In the genomic region with DNA sequence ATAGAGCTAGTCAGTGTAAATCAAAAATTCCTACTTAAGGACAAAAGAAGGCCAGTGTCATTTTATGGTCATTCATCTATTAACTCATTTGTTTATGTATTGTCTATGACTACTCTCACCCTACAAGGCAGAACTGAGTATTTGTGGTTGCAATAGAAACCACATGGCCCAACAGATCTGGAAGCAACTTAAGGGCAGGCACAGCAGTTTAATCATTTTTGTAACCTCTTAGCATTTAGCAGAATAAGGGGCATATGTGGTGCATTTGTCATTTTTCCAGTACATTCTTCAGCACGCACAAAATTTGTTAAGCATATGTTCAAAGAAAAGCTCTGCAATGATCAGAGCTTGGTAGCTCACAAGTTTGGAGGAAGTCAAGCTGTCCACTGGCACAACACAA, we compare ENCODE assay signal across 8 cellular contexts. TPM values are rescaled to one million over a fixed set of nuclear protein-coding genes. Genes with fewer than 3 reads are reported as not detected.
A peak's percentile ranks its signal among the peaks of the same experiment; 100 is the strongest.
DNase-seq lines count a peak whose midpoint lies in the region; ATAC-seq and FAIRE-seq lines count a peak whose summit lies in the region.

No MANE protein-coding gene starts in this region.

- H3K4me3 Mint-ChIP-seq in memory B cell = peak overlapping the region; percentile 96

- intact Hi-C loops in left colon (cut with DNase I, micrococcal nuclease) = no loop called here

- H3K9ac ChIP-seq in HUES6 (ENCODE audit: low read length) = peak overlapping the region; percentile 28

- peaks cover 12% of the 10 kb centered on the region for H3K4me1 ChIP-seq in HUES6 (ENCODE audit: control insufficient read depth, insufficient read depth, low read length)

- no peaks in the 10 kb centered on the region for H3K9me3 ChIP-seq in HUES6 (ENCODE audit: control insufficient read depth, insufficient read depth, low read depth, low read length)

- no peak overlapping the region for H3K27ac ChIP-seq in HUES6 (ENCODE audit: low read depth, low read length)

- H3K4me3 ChIP-seq in GM08714 (ENCODE audit: low read length) (peak overlapping the region; percentile 96), HUES6 (ENCODE audit: low read depth, low read length) (peak overlapping the region; percentile 76)

- peaks cover 3% of the 10 kb centered on the region for H3K36me3 Mint-ChIP-seq in memory B cell

- no peaks in the 10 kb centered on the region for H3K27me3 Mint-ChIP-seq in memory B cell

- peak overlapping the region; percentile 90 for H3K27ac Mint-ChIP-seq in memory B cell

- DNase-seq in amniotic epithelial cell (ENCODE audit: low read depth) = peak; percentile 72
- DNase-seq in memory B cell (ENCODE audit: low spot score in 2 of 2) = no peak
- no peak for DNase-seq in left colon
- DNase-seq in frontal cortex (ENCODE audit: low spot score in 2 of 2) = no peak
- no peak for DNase-seq in SK-N-DZ (ENCODE audit: low spot score)

- H3K9me3 Mint-ChIP-seq in memory B cell = no peaks in the 10 kb centered on the region

- H3K4me1 Mint-ChIP-seq in memory B cell = peaks cover 20% of the 10 kb centered on the region

- no peaks in the 10 kb centered on the region for H3K27me3 ChIP-seq in HUES6 (ENCODE audit: control insufficient read depth, insufficient read depth, low read length)

- ATAC-seq in GM21447 (IDR thresholded peaks at IDR 0.05; ENCODE audit: unreplicated experiment) (peak; percentile 64), memory B cell (ENCODE audit: low read depth) (no peak), left colon (no peak)

- H3K36me3 ChIP-seq in HUES6 (ENCODE audit: control insufficient read depth, insufficient read depth, low read length) = 0 out of 2 replicates have a peak, but pooled peaks cover 5% of the 10 kb centered on the region

- no peak for FAIRE-seq in frontal cortex (lab: Jason Lieb, UNC)

RNA-seq across cellular contexts. Expression of a gene that starts 1.1 kb away (rescaled TPM):
- total RNA-seq in left colon (10 to 100 TPM; 23.5 to 25.0 TPM), frontal cortex (9.8 TPM)
- polyA plus RNA-seq in SK-N-DZ (2014; cell fraction: cytosol; rRNA removed) = 8.2 and 9.9 TPM in 2 replicates
- polyA plus RNA-seq in SK-N-DZ (2014; cell fraction: nucleus; rRNA removed) = 20.3 and 29.3 TPM in 2 replicates

RNA-seq across cellular contexts. Expression of a gene that starts 1.4 kb away (rescaled TPM):
- total RNA-seq in left colon = 10 to 100 TPM; 34.5 to 55.8 TPM
- total RNA-seq in frontal cortex = 7.3 TPM
- 11.5 and 13.6 TPM in 2 replicates for polyA plus RNA-seq in SK-N-DZ (2014; cell fraction: cytosol; rRNA removed)
- polyA plus RNA-seq in SK-N-DZ (2014; cell fraction: nucleus; rRNA removed) = 2.3 and 2.4 TPM in 2 replicates

RNA-seq across cellular contexts. Expression of a gene that starts 55.4 kb away (rescaled TPM):
- total RNA-seq in left colon (10 to 100 TPM; 23.6 to 25.6 TPM), frontal cortex (14.3 TPM)
- 35.6 and 42.6 TPM in 2 replicates for polyA plus RNA-seq in SK-N-DZ (2014; cell fraction: cytosol; rRNA removed)
- 26.0 and 28.1 TPM in 2 replicates for polyA plus RNA-seq in SK-N-DZ (2014; cell fraction: nucleus; rRNA removed)

RNA-seq across cellular contexts. Expression of a gene that starts 55.5 kb away (rescaled TPM):
- total RNA-seq in left colon = 10 to 100 TPM; 12.0 to 13.6 TPM
- 23.6 TPM for total RNA-seq in frontal cortex
- 44.0 and 45.5 TPM in 2 replicates for polyA plus RNA-seq in SK-N-DZ (2014; cell fraction: cytosol; rRNA removed)
- 20.9 and 21.4 TPM in 2 replicates for polyA plus RNA-seq in SK-N-DZ (2014; cell fraction: nucleus; rRNA removed)
